Comparison of ENCODE assay signal across 35 cellular contexts in genomic region chr5:75632321-75632720, GRCh38. TPM values are rescaled to one million over a fixed set of nuclear protein-coding genes. Genes with fewer than 3 reads are reported as not detected.
"Had no signal": no experiment of that assay in that cellular context is flagged by ENCODE, and none has a peak within 500 bp of the region (broad histone marks: within the 10 kb centered on the region; RNA-seq: fewer than 3 reads in every experiment).

No MANE protein-coding gene starts in this region.

- DNase-seq: activated B cell treated with CpG ODN at 0.5 μM for 24 hours; activated CD4-positive, alpha-beta memory T cell treated with anti-CD3 and anti-CD28 coated beads for 36 hours; activated CD4-positive, alpha-beta T cell treated with anti-CD3 and anti-CD28 coated beads for 4 hours; activated CD4-positive, alpha-beta T cell treated with anti-CD3 and anti-CD28 coated beads, Interleukin-2, amount 50 U/mL, for 1 hour; activated CD4-positive, CD25-positive, alpha-beta regulatory T cell treated with anti-CD3 and anti-CD28 coated beads, Interleukin-2, amount 50 U/mL, for 72 hours; activated CD8-positive, alpha-beta memory T cell treated with anti-CD3 and anti-CD28 coated beads, Interleukin-2, amount 50 U/mL, for 4 hours; activated gamma-delta T cell treated with Interleukin-2 at 50 U/mL for 16 hours; activated naive CD4-positive, alpha-beta T cell treated with anti-CD3 and anti-CD28 coated beads, Interleukin-2, amount 10 ng/mL, durations not matched to agents 7 days and 5 days; activated naive CD8-positive, alpha-beta T cell treated with anti-CD3 and anti-CD28 coated beads for 36 hours; activated T-cell treated with anti-CD3 and anti-CD28 coated beads for 4 hours; activated T-cell treated with anti-CD3 and anti-CD28 coated beads, Interleukin-2, amount 50 U/mL, for 4 hours; amniotic stem cell; aorta; brain microvascular endothelial cell; MM.1S; MV-4-11; NCI-H1092; NCI-H1436 treated with DMSO at 0.1 percent for 48 hours; NCI-H1694 treated with DMSO at 0.1 percent for 48 hours; NCI-H2029 treated with DMSO at 0.1 percent for 48 hours; NCI-H2107; NCI-H2171; NCI-H446; NCI-H510A treated with DMSO at 0.1 percent for 48 hours; NCI-H526 treated with DMSO at 0.1 percent for 48 hours; NCI-H774; PC-3; Peyer's patch; RPMI8226; SW 1271; T-helper 1 cell; T-helper 2 cell; T-helper 9 cell had no signal

- H3K4me1 ChIP-seq: Peyer's patch had no signal

- H3K4me3 ChIP-seq: Peyer's patch had no signal

- H3K36me3 ChIP-seq: brain microvascular endothelial cell, Peyer's patch had no signal

- H3K27me3 ChIP-seq: brain microvascular endothelial cell, Peyer's patch had no signal

- ATAC-seq: activated T-cell treated with anti-CD3 and anti-CD28 coated beads, Interleukin-2, amount 50 U/mL, for 4 hours; PC-3 had no signal

- H3K9me3 ChIP-seq: Peyer's patch had no signal

- H3K27ac ChIP-seq: brain microvascular endothelial cell, KMS-11, Peyer's patch, VCaP had no signal

RNA-seq across cellular contexts. Expression of gene ANKDD1B, which starts 21.1 kb away (rescaled TPM):
- total RNA-seq: activated CD4-positive, alpha-beta memory T cell treated with anti-CD3 and anti-CD28 coated beads for 36 hours; activated naive CD8-positive, alpha-beta T cell treated with anti-CD3 and anti-CD28 coated beads for 36 hours had no signal
